ENCODE assay signal across 11 cellular contexts in the genomic region with DNA sequence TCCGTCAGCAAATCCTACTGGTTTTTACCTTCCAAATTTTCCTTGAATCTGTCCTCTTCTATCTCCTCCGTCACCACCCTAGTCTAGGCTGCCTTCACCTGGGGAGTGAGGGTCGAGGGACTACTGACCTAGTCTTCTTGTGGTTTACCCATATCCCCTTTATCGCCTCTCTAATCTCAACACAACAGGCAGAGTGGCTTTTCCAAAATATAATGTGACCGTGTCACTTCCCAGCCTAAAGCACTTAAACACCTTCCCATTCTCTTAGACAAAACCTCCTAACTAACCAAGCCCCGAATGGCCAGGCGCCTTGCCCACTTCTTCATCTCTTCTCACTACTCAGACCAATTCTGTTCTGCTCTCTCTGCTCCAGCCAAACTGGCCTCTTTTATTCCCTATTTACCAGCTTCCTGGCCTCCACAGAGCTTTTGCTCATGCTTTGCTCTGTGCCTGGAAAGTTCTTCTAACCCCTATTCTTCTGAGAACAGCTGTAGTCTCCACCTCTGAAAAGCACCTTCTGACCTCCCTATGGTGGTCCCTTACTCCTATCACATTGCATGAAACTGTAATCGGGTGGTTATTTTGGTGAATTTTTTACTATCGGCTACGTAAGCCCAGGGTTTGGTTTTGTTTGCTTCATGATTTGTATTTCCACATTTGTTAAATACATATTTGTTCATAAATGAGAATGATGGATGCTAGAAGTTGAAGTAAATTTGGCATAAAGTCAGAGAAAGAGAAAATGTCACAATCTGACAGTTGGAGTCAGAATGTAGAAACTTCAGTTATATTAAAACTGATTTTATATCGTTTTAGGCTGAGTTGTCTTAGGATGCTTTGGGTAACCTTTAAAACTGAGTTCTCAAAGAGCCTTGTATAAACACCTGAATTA. TPM values are rescaled to one million over a fixed set of nuclear protein-coding genes. Genes with fewer than 3 reads are reported as not detected.
DNase-seq lines count a peak whose midpoint lies in the region; ATAC-seq and TF ChIP-seq lines count a peak whose summit lies in the region.
"Had no signal": no experiment of that assay in that cellular context is flagged by ENCODE, and none has a peak within 500 bp of the region (broad histone marks: within the 10 kb centered on the region; RNA-seq: fewer than 3 reads in every experiment).

No MANE protein-coding gene starts in this region.

- H3K9me3 ChIP-seq in SK-N-SH (no peaks in the 10 kb centered on the region), hepatocyte (ENCODE audit: low read depth) (no peaks in the 10 kb centered on the region), suprapubic skin (no peaks in the 10 kb centered on the region)

- H3K9me3 Mint-ChIP-seq in activated naive CD4-positive, alpha-beta T cell treated with anti-CD3 and anti-CD28 coated beads, Interleukin-2, amount 50 U/mL, for 72 hours: no peaks in the 10 kb centered on the region
- no peaks in the 10 kb centered on the region for H3K9me3 Mint-ChIP-seq in progenitor cell of endocrine pancreas (ENCODE audit: low read depth)
- H3K9me3 Mint-ChIP-seq: CD14-positive monocyte had no signal

- TF ChIP-seq EP300 in SK-N-SH (IDR thresholded peaks at IDR 0.05; ENCODE audit: borderline replicate concordance in 1 of 2, low read depth in 1 of 2, low read length in 1 of 2) (no peak), suprapubic skin (IDR thresholded peaks at IDR 0.05) (no peak)

- H3F3A ChIP-seq in SK-N-SH (replicated peaks; ENCODE audit: insufficient read depth): peaks cover 18% of the 10 kb centered on the region

- TF ChIP-seq CTCF in SK-N-SH (IDR thresholded peaks at IDR 0.05): no peak
- TF ChIP-seq CTCF in hepatocyte (IDR thresholded peaks at IDR 0.05; ENCODE audit: poor library complexity): no peak
- TF ChIP-seq CTCF in suprapubic skin (IDR thresholded peaks at IDR 0.05): no peak
- TF ChIP-seq CTCF in GM13976 (IDR thresholded peaks at IDR 0.05; ENCODE audit: borderline replicate concordance, control extremely low read depth, extremely low read depth, insufficient read depth, missing control alignments): no peak
- TF ChIP-seq CTCF in progenitor cell of endocrine pancreas (IDR thresholded peaks at IDR 0.05; ENCODE audit: unreplicated experiment): no peak

- no peaks in the 10 kb centered on the region for H3K36me3 Mint-ChIP-seq in activated naive CD4-positive, alpha-beta T cell treated with anti-CD3 and anti-CD28 coated beads, Interleukin-2, amount 50 U/mL, for 72 hours
- H3K36me3 Mint-ChIP-seq in progenitor cell of endocrine pancreas (ENCODE audit: insufficient read depth): no peaks in the 10 kb centered on the region
- H3K36me3 Mint-ChIP-seq: CD14-positive monocyte had no signal

- in situ Hi-C loops in GM13976 (cut with MboI; ENCODE audit: low sequenced_read_pairs, unreplicated experiment): no loop called here

- no peak overlapping the region for H3K27ac Mint-ChIP-seq in activated naive CD4-positive, alpha-beta T cell treated with anti-CD3 and anti-CD28 coated beads, Interleukin-2, amount 50 U/mL, for 72 hours
- no peak overlapping the region for H3K27ac Mint-ChIP-seq in progenitor cell of endocrine pancreas
- H3K27ac Mint-ChIP-seq: CD14-positive monocyte had no signal

- H3K4me3 ChIP-seq in SK-N-SH (ENCODE audit: low read depth in 2 of 2, low read length in 1 of 2) (no peak overlapping the region), hepatocyte (no peak overlapping the region), suprapubic skin (no peak overlapping the region)

- no peak overlapping the region for H3K9ac ChIP-seq in SK-N-SH

- H3K9me2 ChIP-seq in SK-N-SH (no peaks in the 10 kb centered on the region), hepatocyte (replicated peaks; ENCODE audit: insufficient read depth) (no peaks in the 10 kb centered on the region)

- H3K4me1 ChIP-seq in SK-N-SH (ENCODE audit: control insufficient read depth in 1 of 2, insufficient read depth in 2 of 2, low read depth in 1 of 2, low read length in 1 of 2): peaks cover 13 to 20% of the 10 kb centered on the region in 2 experiments; a peak in 3 of 4 replicates
- peaks cover 16% of the 10 kb centered on the region for H3K4me1 ChIP-seq in hepatocyte (ENCODE audit: insufficient read depth)
- H3K4me1 ChIP-seq in suprapubic skin: peaks cover 27% of the 10 kb centered on the region

- WGBS in SK-N-SH (ENCODE audit: low lambda C conversion rate): 88% methylated on average over 11 of the region's 11 CpGs
- 83% methylated on average over 11 of the region's 11 CpGs for WGBS in hepatocyte (ENCODE audit: low lambda C conversion rate, missing lambda C conversion rate)
- WGBS in suprapubic skin: 79% methylated on average over 11 of the region's 11 CpGs

- ATAC-seq in activated naive CD4-positive, alpha-beta T cell treated with anti-CD3 and anti-CD28 coated beads, Interleukin-2, amount 50 U/mL, for 72 hours: no peak
- no peak for ATAC-seq in GM19328 (IDR thresholded peaks at IDR 0.05; ENCODE audit: unreplicated experiment)

- H3K27me3 ChIP-seq in SK-N-SH (ENCODE audit: insufficient read depth) (no peaks in the 10 kb centered on the region), hepatocyte (no peaks in the 10 kb centered on the region), suprapubic skin (no peaks in the 10 kb centered on the region)

- peak overlapping the region; percentile 96 for H2AFZ ChIP-seq in SK-N-SH (ENCODE audit: low read depth)
- peak overlapping the region; percentile 83 for H2AFZ ChIP-seq in hepatocyte

- peak; percentile 24 to 54 for DNase-seq in activated naive CD4-positive, alpha-beta T cell treated with anti-CD3 and anti-CD28 coated beads, Interleukin-2, amount 50 U/mL, for 72 hours (ENCODE audit: low spot score in 2 of 2)
- no peak for DNase-seq in activated naive CD4-positive, alpha-beta T cell treated with anti-CD3 and anti-CD28 coated beads, Interleukin-2, amount 50 U/mL, for 16 hours
- DNase-seq in SK-N-SH (peak; percentile 53), hepatocyte (ENCODE audit: low spot score) (no peak), suprapubic skin (ENCODE audit: low spot score in 2 of 2) (peak; percentile 71 to 83), GM13976 (ENCODE audit: low spot score) (no peak), progenitor cell of endocrine pancreas (ENCODE audit: low spot score, unreplicated experiment) (no peak)
- DNase-seq: SIG-M5; stimulated activated CD4-positive, alpha-beta T cell treated with anti-CD3 and anti-CD28 coated beads, Interleukin-1b, Interleukin-23, amount 100 ng/mL, for 48 hours had no signal

- H3K79me2 ChIP-seq in SK-N-SH (ENCODE audit: insufficient read depth): peaks cover 33% of the 10 kb centered on the region
- peaks cover 27% of the 10 kb centered on the region for H3K79me2 ChIP-seq in hepatocyte

- H4K20me1 ChIP-seq in SK-N-SH (ENCODE audit: insufficient read depth) (peaks cover 11% of the 10 kb centered on the region; the same call in 1 of the 2 replicates), hepatocyte (ENCODE audit: insufficient read depth, poor library complexity, severe bottlenecking) (peaks cover 7% of the 10 kb centered on the region)

- no peak for TF ChIP-seq POLR2A in suprapubic skin (IDR thresholded peaks at IDR 0.05)

- H3K27ac ChIP-seq in SK-N-SH (ENCODE audit: low read depth in 2 of 2, low read length in 1 of 2) (no peak overlapping the region; a peak in 1 of 4 replicates), hepatocyte (no peak overlapping the region), suprapubic skin (no peak overlapping the region)

- H3K36me3 ChIP-seq in SK-N-SH (replicated peaks in 1 of 2; ENCODE audit: control insufficient read depth in 1 of 2, insufficient read depth in 2 of 2, low read length in 1 of 2): peaks cover 10 to 20% of the 10 kb centered on the region in 2 experiments
- H3K36me3 ChIP-seq in hepatocyte (replicated peaks; ENCODE audit: insufficient read depth, low read depth): no peaks in the 10 kb centered on the region
- peaks cover 9% of the 10 kb centered on the region for H3K36me3 ChIP-seq in suprapubic skin

- POLR2A ChIA-PET in SK-N-SH (lab: Yijun Ruan, JAX): interaction anchor here (0.7 kb wide), 1 partner anchor 926 kb away, joined by 4 read pairs; no protein-coding TSS in a partner anchor

- no peak overlapping the region for H3K4me3 Mint-ChIP-seq in progenitor cell of endocrine pancreas (ENCODE audit: low read depth)
- H3K4me3 Mint-ChIP-seq: CD14-positive monocyte had no signal

- H3K27me3 Mint-ChIP-seq in progenitor cell of endocrine pancreas: no peaks in the 10 kb centered on the region

- TF ChIP-seq RAD21 in SK-N-SH (IDR thresholded peaks at IDR 0.05; ENCODE audit: low read length): no peak

- CTCF ChIA-PET in SK-N-SH (lab: Yijun Ruan, JAX): interaction anchor here (0.6 to 10.5 kb wide), 9 partner anchors 9 to 641 kb away, joined by 3 to 130 read pairs (median 4); no protein-coding TSS in a partner anchor

- no peak overlapping the region for H3K4me2 ChIP-seq in SK-N-SH
- H3K4me2 ChIP-seq in hepatocyte: peak overlapping the region; percentile 82

- H3K4me1 Mint-ChIP-seq in progenitor cell of endocrine pancreas (ENCODE audit: low read depth): no peaks in the 10 kb centered on the region
- H3K4me1 Mint-ChIP-seq: CD14-positive monocyte had no signal

TF ChIP-seq in SK-N-SH, 30 proteins besides CTCF, POLR2A, EP300 and RAD21 (continues in another document):
- TF ChIP-seq, protein P1, sequence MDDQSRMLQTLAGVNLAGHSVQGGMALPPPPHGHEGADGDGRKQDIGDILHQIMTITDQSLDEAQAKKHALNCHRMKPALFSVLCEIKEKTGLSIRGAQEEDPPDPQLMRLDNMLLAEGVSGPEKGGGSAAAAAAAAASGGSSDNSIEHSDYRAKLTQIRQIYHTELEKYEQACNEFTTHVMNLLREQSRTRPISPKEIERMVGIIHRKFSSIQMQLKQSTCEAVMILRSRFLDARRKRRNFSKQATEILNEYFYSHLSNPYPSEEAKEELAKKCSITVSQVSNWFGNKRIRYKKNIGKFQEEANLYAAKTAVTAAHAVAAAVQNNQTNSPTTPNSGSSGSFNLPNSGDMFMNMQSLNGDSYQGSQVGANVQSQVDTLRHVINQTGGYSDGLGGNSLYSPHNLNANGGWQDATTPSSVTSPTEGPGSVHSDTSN (IDR thresholded peaks at IDR 0.05): no peak
- TF ChIP-seq SMC3 (IDR thresholded peaks at IDR 0.05; ENCODE audit: low read depth, low read length): no peak

RNA-seq across cellular contexts. Expression of gene NBPF1, which starts 1.2 kb away (rescaled TPM):
- total RNA-seq in activated naive CD4-positive, alpha-beta T cell treated with anti-CD3 and anti-CD28 coated beads, Interleukin-2, amount 50 U/mL, for 72 hours: 1 to 10 TPM; 6.2 to 6.5 TPM
- 29.8 and 39.7 TPM in 2 replicates for polyA plus RNA-seq in SK-N-SH (2012; rRNA removed)
- 27.4 and 29.8 TPM in 2 replicates for polyA plus RNA-seq in SK-N-SH (2012; cell fraction: cytosol; rRNA removed)
- 42.5 and 61.4 TPM in 2 replicates for polyA plus RNA-seq in SK-N-SH (2012; cell fraction: nucleus; rRNA removed)
- 36.4 and 57.1 TPM in 2 replicates for total RNA-seq in hepatocyte
- 31.7 and 32.1 TPM in 2 replicates for polyA plus RNA-seq in hepatocyte
- 10 to 100 TPM; 12.9 to 49.1 (median 23.8) TPM for total RNA-seq in suprapubic skin
- total RNA-seq in progenitor cell of endocrine pancreas: 100 TPM in 2 replicates

RNA-seq across cellular contexts. Expression of gene RNU1-3, which starts 52.1 kb away (rescaled TPM):
- total RNA-seq in activated naive CD4-positive, alpha-beta T cell treated with anti-CD3 and anti-CD28 coated beads, Interleukin-2, amount 50 U/mL, for 72 hours: 1,000 to 10,000 TPM; 1,082 to 1,722 TPM
- polyA plus RNA-seq in SK-N-SH (2012; rRNA removed) (not detected in 2 replicates), hepatocyte (not detected in 2 replicates)
- polyA plus RNA-seq in SK-N-SH (2012; cell fraction: cytosol; rRNA removed): not detected in 2 replicates
- not detected in 2 replicates for polyA plus RNA-seq in SK-N-SH (2012; cell fraction: nucleus; rRNA removed)
- total RNA-seq in hepatocyte (under 0.01 TPM in 2 replicates), suprapubic skin (under 1 TPM; under 0.01 TPM), progenitor cell of endocrine pancreas (3,923 and 3,957 TPM in 2 replicates)
- polyA plus RNA-seq: CD14-positive monocyte had no signal

Comparison
In these comparisons a context has a peak if more than half of its experiments do, and no peak if none do; other contexts are left out.
1. DNase-seq: peak in activated naive CD4-positive, alpha-beta T cell treated with anti-CD3 and anti-CD28 coated beads, Interleukin-2, amount 50 U/mL, for 72 hours (2 of 2), SK-N-SH (single experiment) and suprapubic skin (2 of 2); none in activated naive CD4-positive, alpha-beta T cell treated with anti-CD3 and anti-CD28 coated beads, Interleukin-2, amount 50 U/mL, for 16 hours (single experiment), hepatocyte (single experiment), GM13976 (single experiment) and progenitor cell of endocrine pancreas (single experiment).
2. RNA of gene RNU1-3, which starts 52.1 kb away (total RNA-seq): 3,923 to 3,957 TPM in progenitor cell of endocrine pancreas and 1,082 to 1,722 TPM in activated naive CD4-positive, alpha-beta T cell treated with anti-CD3 and anti-CD28 coated beads, Interleukin-2, amount 50 U/mL, for 72 hours; under 0.01 TPM in hepatocyte and under 0.01 TPM in suprapubic skin; every median in the first group is over 1,000 times any median in the second.